21 cellular contexts compared by ENCODE assay signal in the genomic region with DNA sequence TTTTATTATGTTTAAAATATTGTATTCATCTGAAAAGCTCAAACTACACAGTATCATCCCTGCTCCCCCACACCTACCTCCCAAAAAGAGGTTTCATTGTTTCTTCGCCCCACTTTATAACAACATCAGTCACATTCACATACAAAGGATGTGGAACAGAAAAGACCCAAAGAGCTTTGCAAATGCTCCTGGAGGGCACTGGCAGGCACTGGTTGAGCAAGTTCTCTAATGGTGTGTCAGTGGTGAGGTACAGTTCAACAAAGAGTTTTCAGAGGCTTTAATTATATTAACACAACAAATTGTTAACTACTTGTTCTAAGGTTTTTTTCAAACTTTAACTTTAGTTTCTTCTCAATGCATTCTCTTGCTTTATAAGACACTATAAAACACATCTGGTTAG. TPM values are rescaled to one million over a fixed set of nuclear protein-coding genes. Genes with fewer than 3 reads are reported as not detected.
DNase-seq lines count a peak whose midpoint lies in the region; ATAC-seq, FAIRE-seq and TF ChIP-seq lines count a peak whose summit lies in the region.
"Had no signal": no experiment of that assay in that cellular context is flagged by ENCODE, and none has a peak within 500 bp of the region (broad histone marks: within the 10 kb centered on the region; RNA-seq: fewer than 3 reads in every experiment).

No MANE protein-coding gene starts in this region.

- FAIRE-seq in pancreas (lab: Jason Lieb, UNC), result peak; percentile 23
- FAIRE-seq: GM18507 had no signal

- H2AFZ ChIP-seq in hepatocyte, result no peak overlapping the region

- H3K36me3 ChIP-seq in hepatocyte (replicated peaks; ENCODE audit: insufficient read depth, low read depth) (no peaks in the 10 kb centered on the region), pancreas (no peaks in the 10 kb centered on the region), upper lobe of right lung (no peaks in the 10 kb centered on the region)
- H3K36me3 ChIP-seq: suprapubic skin had no signal

- WGBS in hepatocyte (ENCODE audit: low lambda C conversion rate, missing lambda C conversion rate), result 76% methylated on average over 1 of the region's 1 CpG
- 94 to 95% methylated on average over 1 of the region's 1 CpG for WGBS in pancreas, 2 donors

- CTCF ChIA-PET in WTC11 (lab: Charles Lee), result interaction anchor here (1.1 kb wide), 1 partner anchor 88 kb away, joined by 4 read pairs; no protein-coding TSS in a partner anchor

- TF ChIP-seq CTCF in CD14-positive monocyte (IDR thresholded peaks at IDR 0.05) (no peak), WTC11 (IDR thresholded peaks at IDR 0.05) (no peak), hepatocyte (IDR thresholded peaks at IDR 0.05; ENCODE audit: poor library complexity) (no peak), pancreas (IDR thresholded peaks at IDR 0.05) (no peak), upper lobe of right lung (IDR thresholded peaks at IDR 0.05) (no peak)

- DNase-seq in CD14-positive monocyte (ENCODE audit: low spot score), result no peak
- DNase-seq in WTC11 (ENCODE audit: low spot score), result no peak
- DNase-seq in hepatocyte (ENCODE audit: low spot score), result no peak
- no peak for DNase-seq in pancreas
- DNase-seq in effector CD8-positive, alpha-beta T cell (lab: John Stamatoyannopoulos, UW), result no peak
- no peak for DNase-seq in anterior cingulate cortex (lab: John Stamatoyannopoulos, UW)
- DNase-seq in upper lobe of right lung, result no peak
- DNase-seq: activated CD8-positive, alpha-beta memory T cell treated with anti-CD3 and anti-CD28 coated beads for 24 hours; islet precursor cell; NCI-H2171 treated with DMSO at 0.1 percent for 48 hours; NCI-H526 treated with DMSO at 0.1 percent for 48 hours; SHP77 had no signal

- H3K9me3 Mint-ChIP-seq in CD14-positive monocyte (peaks cover 10 to 19% (median 15%) of the 10 kb centered on the region in 7 donors), WTC11 (peaks cover 11% of the 10 kb centered on the region)
- H3K9me3 Mint-ChIP-seq: activated naive CD4-positive, alpha-beta T cell treated with anti-CD3 and anti-CD28 coated beads, Interleukin-2, amount 50 U/mL, for 24 hours had no signal

- H3K4me1 ChIP-seq in hepatocyte (ENCODE audit: insufficient read depth), result peaks cover 6% of the 10 kb centered on the region
- H3K4me1 ChIP-seq in pancreas, result no peaks in the 10 kb centered on the region
- peaks cover 18% of the 10 kb centered on the region for H3K4me1 ChIP-seq in upper lobe of right lung

- intact Hi-C loops in CD14-positive monocyte (cut with micrococcal nuclease) (no loop called here), pancreas (cut with DNase I) (no loop called here), upper lobe of right lung (cut with DNase I) (no loop called here)

- no peaks in the 10 kb centered on the region for H3K9me3 ChIP-seq in hepatocyte (ENCODE audit: low read depth)
- H3K9me3 ChIP-seq in pancreas, result no peaks in the 10 kb centered on the region
- no peaks in the 10 kb centered on the region for H3K9me3 ChIP-seq in upper lobe of right lung
- H3K9me3 ChIP-seq: suprapubic skin had no signal

- H3K27ac ChIP-seq in hepatocyte (peak overlapping the region; percentile 25), pancreas (no peak overlapping the region), upper lobe of right lung (no peak overlapping the region)
- H3K27ac ChIP-seq: C4-2B, suprapubic skin had no signal

- ATAC-seq in WTC11 (peak; percentile 50; the same call in 1 of the 2 replicates), pancreas (no peak), upper lobe of right lung (no peak), GM18909 (IDR thresholded peaks at IDR 0.05; ENCODE audit: poor library complexity, unreplicated experiment) (no peak)

- H3K27me3 ChIP-seq in hepatocyte (no peaks in the 10 kb centered on the region), pancreas (no peaks in the 10 kb centered on the region), upper lobe of right lung (no peaks in the 10 kb centered on the region)
- H3K27me3 ChIP-seq: suprapubic skin had no signal

- H3K4me1 Mint-ChIP-seq in CD14-positive monocyte, result peaks cover 37% of the 10 kb centered on the region
- H3K4me1 Mint-ChIP-seq in WTC11, result peaks cover 18% of the 10 kb centered on the region
- H3K4me1 Mint-ChIP-seq: activated naive CD4-positive, alpha-beta T cell treated with anti-CD3 and anti-CD28 coated beads, Interleukin-2, amount 50 U/mL, for 24 hours; memory B cell had no signal

- no peaks in the 10 kb centered on the region for H3K9me2 ChIP-seq in hepatocyte (replicated peaks; ENCODE audit: insufficient read depth)

- peak overlapping the region; percentile 5 for H3K4me2 ChIP-seq in hepatocyte

- no peaks in the 10 kb centered on the region for H3K79me2 ChIP-seq in hepatocyte

- H3K36me3 Mint-ChIP-seq in CD14-positive monocyte, result peaks cover 6 to 15% of the 10 kb centered on the region in 2 donors
- H3K36me3 Mint-ChIP-seq in WTC11, result peaks cover 5% of the 10 kb centered on the region

- peaks cover 0 to 4% (median 0%) of the 10 kb centered on the region in 3 donors for H3K27me3 Mint-ChIP-seq in CD14-positive monocyte (ENCODE audit: low read depth in 3 of 3)
- H3K27me3 Mint-ChIP-seq in WTC11 (ENCODE audit: low read depth), result no peaks in the 10 kb centered on the region
- H3K27me3 Mint-ChIP-seq: activated naive CD4-positive, alpha-beta T cell treated with anti-CD3 and anti-CD28 coated beads, Interleukin-2, amount 50 U/mL, for 24 hours; memory B cell had no signal

- H3K4me3 ChIP-seq in hepatocyte (no peak overlapping the region), pancreas (no peak overlapping the region), upper lobe of right lung (no peak overlapping the region)
- H3K4me3 ChIP-seq: suprapubic skin had no signal

- no peaks in the 10 kb centered on the region for H4K20me1 ChIP-seq in hepatocyte (ENCODE audit: insufficient read depth, poor library complexity, severe bottlenecking)

- POLR2A ChIA-PET in WTC11 (lab: Charles Lee), result no interaction called here

- no peak overlapping the region for H3K4me3 Mint-ChIP-seq in CD14-positive monocyte
- H3K4me3 Mint-ChIP-seq in WTC11, result no peak overlapping the region
- H3K4me3 Mint-ChIP-seq: activated naive CD4-positive, alpha-beta T cell treated with anti-CD3 and anti-CD28 coated beads, Interleukin-2, amount 50 U/mL, for 24 hours; memory B cell had no signal

- peak overlapping the region in 4 of 7 donors; percentile 23 to 87 (median 78) for H3K27ac Mint-ChIP-seq in CD14-positive monocyte
- H3K27ac Mint-ChIP-seq in WTC11, result no peak overlapping the region
- H3K27ac Mint-ChIP-seq: activated naive CD4-positive, alpha-beta T cell treated with anti-CD3 and anti-CD28 coated beads, Interleukin-2, amount 50 U/mL, for 24 hours; memory B cell had no signal

TF ChIP-seq in WTC11, 78 proteins besides CTCF, POLR2A, EP300 and RAD21 (continues in another document):
- TF ChIP-seq EMX1 (CRISPR knock-in tag; IDR thresholded peaks at IDR 0.05) (no peak), GTF2I (CRISPR knock-in tag; conservative IDR thresholded peaks at IDR 0.05) (no peak), TEAD4 (CRISPR knock-in tag; IDR thresholded peaks at IDR 0.05) (no peak), FOXP1 (CRISPR knock-in tag; IDR thresholded peaks at IDR 0.05; ENCODE audit: borderline replicate concordance) (no peak), ZBTB21 (CRISPR knock-in tag; IDR thresholded peaks at IDR 0.05; ENCODE audit: borderline replicate concordance) (no peak), ZNF416 (CRISPR knock-in tag; IDR thresholded peaks at IDR 0.05) (no peak), ATF1 (CRISPR knock-in tag; IDR thresholded peaks at IDR 0.05) (no peak), ZNF423 (CRISPR knock-in tag; IDR thresholded peaks at IDR 0.05) (no peak), ESRRA (CRISPR knock-in tag; IDR thresholded peaks at IDR 0.05; ENCODE audit: borderline replicate concordance) (no peak), MXD4 (CRISPR knock-in tag; IDR thresholded peaks at IDR 0.05; ENCODE audit: borderline replicate concordance) (no peak)
- TF ChIP-seq, protein P1, sequence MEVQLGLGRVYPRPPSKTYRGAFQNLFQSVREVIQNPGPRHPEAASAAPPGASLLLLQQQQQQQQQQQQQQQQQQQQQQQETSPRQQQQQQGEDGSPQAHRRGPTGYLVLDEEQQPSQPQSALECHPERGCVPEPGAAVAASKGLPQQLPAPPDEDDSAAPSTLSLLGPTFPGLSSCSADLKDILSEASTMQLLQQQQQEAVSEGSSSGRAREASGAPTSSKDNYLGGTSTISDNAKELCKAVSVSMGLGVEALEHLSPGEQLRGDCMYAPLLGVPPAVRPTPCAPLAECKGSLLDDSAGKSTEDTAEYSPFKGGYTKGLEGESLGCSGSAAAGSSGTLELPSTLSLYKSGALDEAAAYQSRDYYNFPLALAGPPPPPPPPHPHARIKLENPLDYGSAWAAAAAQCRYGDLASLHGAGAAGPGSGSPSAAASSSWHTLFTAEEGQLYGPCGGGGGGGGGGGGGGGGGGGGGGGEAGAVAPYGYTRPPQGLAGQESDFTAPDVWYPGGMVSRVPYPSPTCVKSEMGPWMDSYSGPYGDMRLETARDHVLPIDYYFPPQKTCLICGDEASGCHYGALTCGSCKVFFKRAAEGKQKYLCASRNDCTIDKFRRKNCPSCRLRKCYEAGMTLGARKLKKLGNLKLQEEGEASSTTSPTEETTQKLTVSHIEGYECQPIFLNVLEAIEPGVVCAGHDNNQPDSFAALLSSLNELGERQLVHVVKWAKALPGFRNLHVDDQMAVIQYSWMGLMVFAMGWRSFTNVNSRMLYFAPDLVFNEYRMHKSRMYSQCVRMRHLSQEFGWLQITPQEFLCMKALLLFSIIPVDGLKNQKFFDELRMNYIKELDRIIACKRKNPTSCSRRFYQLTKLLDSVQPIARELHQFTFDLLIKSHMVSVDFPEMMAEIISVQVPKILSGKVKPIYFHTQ (CRISPR knock-in tag; IDR thresholded peaks at IDR 0.05), result no peak
- TF ChIP-seq, protein P2, sequence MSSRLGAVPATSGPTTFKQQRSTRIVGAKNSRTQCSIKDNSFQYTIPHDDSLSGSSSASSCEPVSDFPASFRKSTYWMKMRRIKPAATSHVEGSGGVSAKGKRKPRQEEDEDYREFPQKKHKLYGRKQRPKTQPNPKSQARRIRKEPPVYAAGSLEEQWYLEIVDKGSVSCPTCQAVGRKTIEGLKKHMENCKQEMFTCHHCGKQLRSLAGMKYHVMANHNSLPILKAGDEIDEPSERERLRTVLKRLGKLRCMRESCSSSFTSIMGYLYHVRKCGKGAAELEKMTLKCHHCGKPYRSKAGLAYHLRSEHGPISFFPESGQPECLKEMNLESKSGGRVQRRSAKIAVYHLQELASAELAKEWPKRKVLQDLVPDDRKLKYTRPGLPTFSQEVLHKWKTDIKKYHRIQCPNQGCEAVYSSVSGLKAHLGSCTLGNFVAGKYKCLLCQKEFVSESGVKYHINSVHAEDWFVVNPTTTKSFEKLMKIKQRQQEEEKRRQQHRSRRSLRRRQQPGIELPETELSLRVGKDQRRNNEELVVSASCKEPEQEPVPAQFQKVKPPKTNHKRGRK (CRISPR knock-in tag; IDR thresholded peaks at IDR 0.05; ENCODE audit: borderline replicate concordance), result no peak

RNA-seq across cellular contexts. Expression of gene ECM2, which starts 54.1 kb away (rescaled TPM):
- polyA plus RNA-seq in CD14-positive monocyte, result under 1 TPM in 1 of 2 donors, not detected in 1; 0.15 TPM
- not detected in 3 replicates for total RNA-seq in WTC11 (2021)
- total RNA-seq in hepatocyte, result 15.9 and 20.8 TPM in 2 replicates
- 1.1 and 4.0 TPM in 2 replicates for polyA plus RNA-seq in hepatocyte
- total RNA-seq in pancreas, result 1 to 10 TPM in 4 of 6 donors, under 1 TPM in 2; 0.56 to 3.2 (median 1.8) TPM
- polyA plus RNA-seq in pancreas, result 1 to 10 TPM in 1 of 2 donors, under 1 TPM in 1; 0.76 to 2.0 TPM
- total RNA-seq in upper lobe of right lung, result 13.8 TPM
- total RNA-seq: G401, OCI-LY7 had no signal
- polyA plus RNA-seq: neural cell had no signal
